ENCODE assay signal across 1 cellular context in the genomic region with DNA sequence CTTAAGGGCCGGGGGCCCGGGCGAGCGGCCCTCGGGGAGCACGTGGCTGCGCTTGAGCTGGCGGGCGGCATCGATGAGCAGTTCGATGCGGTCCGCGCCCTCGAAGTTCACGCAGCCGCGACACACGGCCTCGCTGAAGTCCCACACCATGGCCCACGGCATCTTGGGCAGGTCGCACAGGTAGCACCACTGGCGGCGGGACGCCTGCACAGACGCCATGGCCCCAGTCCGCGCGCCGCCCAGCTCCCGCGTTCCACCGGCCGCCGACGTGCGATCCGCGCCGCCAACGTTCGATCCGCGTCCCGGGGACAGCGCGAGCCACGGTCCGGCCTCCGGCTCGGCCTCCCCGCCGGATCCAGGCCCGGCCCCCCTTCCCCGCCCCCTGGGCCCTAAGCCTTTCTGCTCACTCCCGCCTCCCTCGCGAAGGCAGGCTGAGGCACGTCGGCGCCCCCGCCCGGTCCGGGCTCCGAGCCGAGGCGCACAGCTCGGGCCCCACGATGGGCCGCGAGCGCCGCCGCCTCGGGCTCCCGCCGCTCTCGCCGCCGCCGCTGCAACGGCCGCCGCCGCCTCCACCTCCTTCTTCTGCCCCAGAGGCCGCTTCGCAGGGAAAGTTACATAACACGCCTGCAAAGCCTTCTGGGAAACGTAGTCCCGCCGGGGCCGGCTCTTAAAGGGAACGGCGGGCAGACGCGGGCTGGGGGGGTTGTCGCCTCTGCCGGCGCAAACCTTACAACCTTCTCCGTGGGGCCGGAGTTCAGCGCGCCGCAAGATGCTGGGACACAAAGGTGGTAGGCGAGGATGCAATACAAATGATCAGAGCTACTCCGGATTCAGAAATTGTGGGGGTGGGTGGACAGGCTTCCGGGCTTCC.
A peak's percentile ranks its signal among the peaks of the same experiment; 100 is the strongest.
TF ChIP-seq lines count a peak whose summit lies in the region.

A gene with protein sequence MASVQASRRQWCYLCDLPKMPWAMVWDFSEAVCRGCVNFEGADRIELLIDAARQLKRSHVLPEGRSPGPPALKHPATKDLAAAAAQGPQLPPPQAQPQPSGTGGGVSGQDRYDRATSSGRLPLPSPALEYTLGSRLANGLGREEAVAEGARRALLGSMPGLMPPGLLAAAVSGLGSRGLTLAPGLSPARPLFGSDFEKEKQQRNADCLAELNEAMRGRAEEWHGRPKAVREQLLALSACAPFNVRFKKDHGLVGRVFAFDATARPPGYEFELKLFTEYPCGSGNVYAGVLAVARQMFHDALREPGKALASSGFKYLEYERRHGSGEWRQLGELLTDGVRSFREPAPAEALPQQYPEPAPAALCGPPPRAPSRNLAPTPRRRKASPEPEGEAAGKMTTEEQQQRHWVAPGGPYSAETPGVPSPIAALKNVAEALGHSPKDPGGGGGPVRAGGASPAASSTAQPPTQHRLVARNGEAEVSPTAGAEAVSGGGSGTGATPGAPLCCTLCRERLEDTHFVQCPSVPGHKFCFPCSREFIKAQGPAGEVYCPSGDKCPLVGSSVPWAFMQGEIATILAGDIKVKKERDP (minus strand): TSS at position 586 of the 871 bp plus-strand sequence. CDS start 367 bp downstream, at position 219.

TF ChIP-seq in Ishikawa, 13 proteins besides CTCF, POLR2A, EP300 and RAD21 (continued from another document):
- TF ChIP-seq, protein P1, sequence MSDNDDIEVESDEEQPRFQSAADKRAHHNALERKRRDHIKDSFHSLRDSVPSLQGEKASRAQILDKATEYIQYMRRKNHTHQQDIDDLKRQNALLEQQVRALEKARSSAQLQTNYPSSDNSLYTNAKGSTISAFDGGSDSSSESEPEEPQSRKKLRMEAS (IDR thresholded peaks at IDR 0.05): peak; percentile 84
TF ChIP-seq in Ishikawa: peak in this region for 6.
